Comparison of ENCODE assay signal across 31 cellular contexts in genomic region chr1:225349826-225350225, GRCh38.
"Had no signal": no experiment of that assay in that cellular context is flagged by ENCODE, and none has a peak within 500 bp of the region (broad histone marks: within the 10 kb centered on the region; RNA-seq: fewer than 3 reads in every experiment).

No MANE protein-coding gene starts in this region.

- H3K36me3 ChIP-seq: ascending aorta, MG63, SJSA1 had no signal

- H3K27me3 ChIP-seq: ascending aorta, SJSA1 had no signal

- H3K4me3 ChIP-seq: ascending aorta, MG63, SJSA1 had no signal

- H3K4me2 ChIP-seq: KMS-11 had no signal

- H3K9ac ChIP-seq: KMS-11 had no signal

- ATAC-seq: activated naive CD4-positive, alpha-beta T cell treated with anti-CD3 and anti-CD28 coated beads, Interleukin-2, amount 50 U/mL, for 72 hours; activated naive CD8-positive, alpha-beta T cell treated with anti-CD3 and anti-CD28 coated beads, Interleukin-2, amount 50 U/mL, for 24 hours; activated T-cell treated with anti-CD3 and anti-CD28 coated beads, Interleukin-2, amount 50 U/mL, for 4 hours; Panc1 had no signal

- DNase-seq: activated B cell treated with CpG ODN at 0.5 μM for 24 hours; activated CD4-positive, alpha-beta memory T cell treated with anti-CD3 and anti-CD28 coated beads for 36 hours; activated CD4-positive, alpha-beta T cell treated with anti-CD3 and anti-CD28 coated beads for 1 hour; activated CD4-positive, alpha-beta T cell treated with anti-CD3 and anti-CD28 coated beads, Interleukin-2, amount 10 ng/mL, durations not matched to agents 24 days and 14 days; activated CD8-positive, alpha-beta memory T cell treated with anti-CD3 and anti-CD28 coated beads for 24 hours; activated effector memory CD4-positive, alpha-beta T cell treated with anti-CD3 and anti-CD28 coated beads, Interleukin-2, amount 50 U/mL, for 16 hours; activated naive CD4-positive, alpha-beta T cell treated with Interleukin-2 at 50 U/mL for 16 hours; activated naive CD8-positive, alpha-beta T cell treated with anti-CD3 and anti-CD28 coated beads, Interleukin-2, amount 50 U/mL, for 24 hours; activated T-cell treated with anti-CD3 and anti-CD28 coated beads, Interleukin-2, amount 50 U/mL, for 4 hours; amniotic stem cell; cerebellar nuclear complex; MG63; MV-4-11; NCI-H1092 treated with DMSO at 0.1 percent for 48 hours; NCI-H1417 treated with DMSO at 0.1 percent for 48 hours; NCI-H1694; NCI-H2029; NCI-H2107; NCI-H345; NCI-H510A; NCI-H526 treated with DMSO at 0.1 percent for 48 hours; NCI-H82; NK-92 treated with Interleukin-12 subunit alpha and Interleukin-12 subunit beta, amount 100 ng/mL, for 24 hours; OCI-M1; RPMI8226; SHP77 had no signal

- H3K4me1 ChIP-seq: ascending aorta, SJSA1 had no signal

- H3K9me3 ChIP-seq: ascending aorta, MG63, SJSA1 had no signal

- H3K27ac ChIP-seq: ascending aorta, KMS-11, SJSA1 had no signal
